ENCODE assay signal across 10 cellular contexts in the genomic region with DNA sequence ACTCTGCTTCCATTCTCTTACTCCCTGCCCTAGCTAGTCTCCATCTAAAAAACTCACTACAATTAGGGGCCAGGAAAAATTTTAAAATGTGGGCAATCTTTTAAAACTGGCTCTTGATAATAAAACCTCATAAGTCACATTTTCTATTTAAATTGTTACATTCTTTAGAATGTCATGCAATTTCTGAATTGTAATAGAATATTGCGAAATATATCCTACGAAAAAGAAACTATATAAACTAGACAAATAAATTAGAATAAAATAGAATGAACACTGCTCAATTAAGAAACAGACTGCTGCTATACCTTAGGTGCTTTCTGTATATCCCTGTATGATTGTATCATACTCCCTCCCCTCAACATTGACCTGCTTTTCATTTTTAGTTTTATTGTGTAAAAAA.
"Had no signal": no experiment of that assay in that cellular context is flagged by ENCODE, and none has a peak within 500 bp of the region (broad histone marks: within the 10 kb centered on the region; RNA-seq: fewer than 3 reads in every experiment).

No MANE protein-coding gene starts in this region.

- H3K4me1 ChIP-seq: HAP-1 had no signal

- H3K27ac Mint-ChIP-seq: GM23338, H9, HFFc6 had no signal

- H3K4me3 ChIP-seq: GM23248, GM23338, HAP-1 had no signal

- H3K27ac ChIP-seq: GM23248 had no signal

- H3K4me1 Mint-ChIP-seq: GM23338, H9 had no signal

- H3K9ac ChIP-seq: GM23248 had no signal

- H3K4me3 Mint-ChIP-seq: GM23338, H9, HFFc6 had no signal

- H2AFZ ChIP-seq: GM23248, GM23338 had no signal

- H3K36me3 ChIP-seq: HAP-1 had no signal

- H3K4me2 ChIP-seq: GM23338 had no signal

- FAIRE-seq: H54 had no signal

- H3K9me3 ChIP-seq: HAP-1 had no signal

- ATAC-seq: GM23338, HCT116 had no signal

- DNase-seq: GM23248, GOT3, H7, H9, HCEC 1CT, HFFc6 had no signal
